2 cellular contexts compared by ENCODE assay signal in genomic region chrX:53930513-53931380, GRCh38.
TF ChIP-seq lines count a peak whose summit lies in the region.

No MANE protein-coding gene starts in this region.

TF ChIP-seq in HEK293, 187 proteins besides CTCF, POLR2A, EP300 and RAD21 (continued from another document):
- TF ChIP-seq ZNF692 (tag by site-specific recombination; IDR thresholded peaks at IDR 0.05) (0 out of 2 replicates have a peak, but pooled peaks have one; percentile 12), ZNF629 (tag by site-specific recombination; IDR thresholded peaks at IDR 0.05) (peak; percentile 19; the same call in 1 of the 2 replicates), ZNF391 (tag by site-specific recombination; IDR thresholded peaks at IDR 0.05; ENCODE audit: borderline replicate concordance, low read depth) (no peak), ZNF580 (tag by site-specific recombination; IDR thresholded peaks at IDR 0.05) (no peak), ZBTB21 (tag by site-specific recombination; IDR thresholded peaks at IDR 0.05) (peak; percentile 64), ZNF24 (tag by site-specific recombination; IDR thresholded peaks at IDR 0.05) (0 out of 2 replicates have a peak, but pooled peaks have one; percentile 33), PBX3 (CRISPR knock-in tag; IDR thresholded peaks at IDR 0.05) (no peak), ZNF560 (tag by site-specific recombination; IDR thresholded peaks at IDR 0.05; ENCODE audit: borderline replicate concordance) (no peak), ZNF660 (tag by site-specific recombination; IDR thresholded peaks at IDR 0.05) (peak; percentile 80; the same call in 1 of the 2 replicates), ZNF335 (tag by site-specific recombination; conservative IDR thresholded peaks at IDR 0.05) (peak; percentile 57; the same call in 1 of the 2 replicates), ATF2 (tag by site-specific recombination; IDR thresholded peaks at IDR 0.05; ENCODE audit: low read depth) (peak; percentile 71), SETDB1 (IDR thresholded peaks at IDR 0.05; ENCODE audit: insufficient read length, low read length) (peak; percentile 20), ZNF76 (tag by site-specific recombination; IDR thresholded peaks at IDR 0.05; ENCODE audit: borderline replicate concordance, low read depth) (0 out of 2 replicates have a peak, but pooled peaks have one; percentile 11), ZNF518A (tag by site-specific recombination; conservative IDR thresholded peaks at IDR 0.05; ENCODE audit: low read depth) (peak; percentile 61; the same call in 1 of the 2 replicates)

TF ChIP-seq in GM23338, 12 proteins besides CTCF, POLR2A, EP300 and RAD21 (continued from another document):
- TF ChIP-seq NANOG (IDR thresholded peaks at IDR 0.05; ENCODE audit: borderline replicate concordance) = no peak
- no peak for TF ChIP-seq REST (IDR thresholded peaks at IDR 0.05; ENCODE audit: unreplicated experiment)
